9 cellular contexts compared by ENCODE assay signal in the genomic region with DNA sequence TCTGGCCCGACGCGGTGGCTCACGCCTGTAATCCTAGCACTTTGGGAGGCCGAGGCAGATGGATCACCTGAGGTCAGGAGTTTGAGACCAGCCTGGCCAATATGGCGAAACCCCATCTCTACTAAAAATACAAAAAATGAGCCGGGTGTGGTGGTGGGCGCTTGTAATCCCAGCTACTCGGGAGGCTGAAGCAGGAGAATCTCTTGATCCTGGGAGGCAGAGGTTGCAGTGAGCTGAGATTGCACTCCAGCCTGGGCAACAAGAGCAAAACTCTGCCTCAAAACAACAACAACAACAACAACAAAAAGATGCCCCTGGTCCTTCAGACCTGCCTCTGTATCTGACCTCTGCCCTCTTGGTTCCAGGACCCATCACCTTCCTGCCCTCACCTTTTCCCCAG. TPM values are rescaled to one million over a fixed set of nuclear protein-coding genes. Genes with fewer than 3 reads are reported as not detected.
DNase-seq lines count a peak whose midpoint lies in the region; ATAC-seq, FAIRE-seq and TF ChIP-seq lines count a peak whose summit lies in the region.
"Not testable (repeated sequence)": the region's sequence is repeated elsewhere in the genome, so short reads cannot be mapped to it uniquely, and the experiment has no call there.
"Had no signal": no experiment of that assay in that cellular context is flagged by ENCODE, and none has a peak within 500 bp of the region (broad histone marks: within the 10 kb centered on the region; RNA-seq: fewer than 3 reads in every experiment).

No MANE protein-coding gene starts in this region.

- TF ChIP-seq EP300 in H1 (IDR thresholded peaks at IDR 0.05; ENCODE audit: borderline replicate concordance in 1 of 2, low read depth in 2 of 2, low read length in 2 of 2), result not testable (repeated sequence)

- CTCF ChIA-PET in CD4-positive, alpha-beta T cell (lab: Charles Lee), result interaction anchor here (5.5 kb wide), 1 partner anchor 9 kb away, joined by 30 read pairs; no protein-coding TSS in a partner anchor
- CTCF ChIA-PET in H1 (lab: Charles Lee; ENCODE audit: partially characterized antibody), result interaction anchor here (6.7 kb wide), 1 partner anchor 11 kb away, joined by 62 read pairs; no protein-coding TSS in a partner anchor

- not testable (repeated sequence) for H4K91ac ChIP-seq in H1 (replicated peaks; ENCODE audit: insufficient read length, low read length)

- not testable (repeated sequence) for TF ChIP-seq POLR2A in H1 (IDR thresholded peaks at IDR 0.05; ENCODE audit: control extremely low read depth in 1 of 2, low read depth in 2 of 2, low read length in 2 of 2)

- not testable (repeated sequence) for TF ChIP-seq CTCF in CD4-positive, alpha-beta T cell (IDR thresholded peaks at IDR 0.05); H1 (IDR thresholded peaks at IDR 0.05; ENCODE audit: control extremely low read depth in 1 of 3, insufficient read depth in 1 of 3, low read depth in 1 of 3, low read length in 3 of 3); neural progenitor cell (IDR thresholded peaks at IDR 0.05); thoracic aorta (IDR thresholded peaks at IDR 0.05)

- H3K4me1 ChIP-seq in H1 (replicated peaks in 1 of 4; ENCODE audit: control insufficient read depth in 3 of 4, insufficient read depth in 4 of 4, low read length in 3 of 4); iPS-15b (ENCODE audit: control insufficient read depth, insufficient read depth, low read length); neural progenitor cell: not testable (repeated sequence)
- peaks cover 19 to 50% of the 10 kb centered on the region in 2 donors for H3K4me1 ChIP-seq in thoracic aorta (ENCODE audit: control insufficient read depth in 1 of 2, low read depth in 2 of 2)

- H3K4me3 ChIP-seq in H1 (ENCODE audit: extremely low read depth in 1 of 4, insufficient read depth in 2 of 4, low read depth in 3 of 4, low read length in 4 of 4) (peak overlapping the region; percentile 82 to 91 (median 88); a peak in 5 of 8 replicates), iPS-15b (ENCODE audit: low read depth, low read length) (peak overlapping the region; percentile 99), neural progenitor cell (peak overlapping the region; percentile 82), thoracic aorta (peak overlapping the region; percentile 96)

- H2AFZ ChIP-seq in H1 (ENCODE audit: low read length); neural progenitor cell (replicated peaks): not testable (repeated sequence)

- not testable (repeated sequence) for H2BK15ac ChIP-seq in H1 (ENCODE audit: low read length)

- H3K23ac ChIP-seq in H1 (ENCODE audit: insufficient read length), result not testable (repeated sequence)

- H3K27me3 ChIP-seq in CD4-positive, alpha-beta T cell (ENCODE audit: control insufficient read depth, insufficient read depth, low read length); H1 (replicated peaks in 1 of 4; ENCODE audit: control insufficient read depth in 3 of 4, extremely low read depth in 1 of 4, insufficient read depth in 3 of 4, low read length in 3 of 4); iPS-15b (ENCODE audit: control insufficient read depth, insufficient read depth, low read length); neural progenitor cell; thoracic aorta (replicated peaks; ENCODE audit: insufficient read depth): not testable (repeated sequence)

- H3K79me1 ChIP-seq in H1 (ENCODE audit: low read depth, low read length), result not testable (repeated sequence)

- DNase-seq in CD4-positive, alpha-beta T cell; T-helper 2 cell treated with Interferon-gamma antibody and Interleukin-4, amounts not matched to agents 5 μg/mL and 100 μg/mL, for 36 hours (ENCODE audit: low spot score); activated naive CD8-positive, alpha-beta T cell treated with anti-CD3 and anti-CD28 coated beads for 36 hours; H1 (ENCODE audit: low read depth in 1 of 2, low spot score in 2 of 2); neural progenitor cell (ENCODE audit: low spot score); thoracic aorta (ENCODE audit: low spot score): not testable (repeated sequence)

- H4K5ac ChIP-seq in H1 (ENCODE audit: insufficient read length, low read depth, low read length), result not testable (repeated sequence)

- not testable (repeated sequence) for H3K4ac ChIP-seq in H1 (replicated peaks; ENCODE audit: insufficient read length, low read depth, low read length)

- H3K79me2 ChIP-seq in H1 (ENCODE audit: control insufficient read depth in 1 of 2, insufficient read depth in 2 of 2, low read length in 2 of 2) (peaks cover 4 to 27% of the 10 kb centered on the region in 2 experiments; a peak in 3 of 4 replicates), neural progenitor cell (ENCODE audit: low read depth) (peaks cover 34% of the 10 kb centered on the region)

- WGBS in H1 (ENCODE audit: extremely low coverage in 1 of 2, insufficient coverage in 1 of 2, insufficient read length in 1 of 2, insufficient replicate concordance in 2 of 2, low coverage in 1 of 2, low lambda C conversion rate in 2 of 2, missing lambda C conversion rate in 1 of 2), 2 experiments, result 96% methylated on average over 9 of the region's 9 CpGs; no CpG with 5 or more reads in 1 of the 2 experiments

- not testable (repeated sequence) for H3K56ac ChIP-seq in H1 (replicated peaks; ENCODE audit: insufficient read length, low read depth, low read length)

- not testable (repeated sequence) for FAIRE-seq in H1 (lab: Jason Lieb, UNC)

- not testable (repeated sequence) for H2BK20ac ChIP-seq in H1 (ENCODE audit: low read length)

- ATAC-seq in CD4-positive, alpha-beta T cell (ENCODE audit: poor library complexity); thoracic aorta (ENCODE audit: insufficient number of reproducible peaks, low FRiP score, low read depth): not testable (repeated sequence)

- peak overlapping the region; percentile 88 for H3K27ac Mint-ChIP-seq in CD4-positive, alpha-beta T cell
- peak overlapping the region; percentile 91 to 95 (median 94) for H3K27ac Mint-ChIP-seq in IgD-negative memory B cell
- peak overlapping the region; percentile 63 for H3K27ac Mint-ChIP-seq in T-helper 2 cell treated with Interferon-gamma antibody and Interleukin-4, amounts not matched to agents 5 μg/mL and 100 μg/mL, for 36 hours
- H3K27ac Mint-ChIP-seq in activated naive CD8-positive, alpha-beta T cell treated with anti-CD3 and anti-CD28 coated beads for 36 hours, result peak overlapping the region; percentile 89
- not testable (repeated sequence) for H3K27ac Mint-ChIP-seq in neural progenitor cell

- H3K36me3 ChIP-seq in H1 (ENCODE audit: control insufficient read depth in 2 of 4, insufficient read depth in 4 of 4, low read length in 3 of 4) (peaks cover 3 to 36% (median 5%) of the 10 kb centered on the region in 4 experiments; a peak in 5 of 8 replicates), iPS-15b (ENCODE audit: control insufficient read depth, insufficient read depth, low read length) (peaks cover 24% of the 10 kb centered on the region), thoracic aorta (peaks cover 20% of the 10 kb centered on the region)
- H3K36me3 ChIP-seq in neural progenitor cell, result not testable (repeated sequence)

- peak overlapping the region; percentile 67 to 81 for H3K4me2 ChIP-seq in H1 (ENCODE audit: insufficient read depth in 1 of 2, low read depth in 2 of 2, low read length in 2 of 2)
- H3K4me2 ChIP-seq in neural progenitor cell, result peak overlapping the region; percentile 83

- H3K9me3 Mint-ChIP-seq in CD4-positive, alpha-beta T cell; IgD-negative memory B cell; T-helper 2 cell treated with Interferon-gamma antibody and Interleukin-4, amounts not matched to agents 5 μg/mL and 100 μg/mL, for 36 hours; activated naive CD8-positive, alpha-beta T cell treated with anti-CD3 and anti-CD28 coated beads for 36 hours; neural progenitor cell: not testable (repeated sequence)

- not testable (repeated sequence) for H2BK5ac ChIP-seq in H1 (ENCODE audit: low read depth, low read length)

- H3K27me3 Mint-ChIP-seq in CD4-positive, alpha-beta T cell; IgD-negative memory B cell; T-helper 2 cell treated with Interferon-gamma antibody and Interleukin-4, amounts not matched to agents 5 μg/mL and 100 μg/mL, for 36 hours (ENCODE audit: low read depth); activated naive CD8-positive, alpha-beta T cell treated with anti-CD3 and anti-CD28 coated beads for 36 hours; neural progenitor cell (ENCODE audit: insufficient read depth, low read depth): not testable (repeated sequence)

- H3K14ac ChIP-seq in H1 (ENCODE audit: insufficient read length), result not testable (repeated sequence)

- intact Hi-C loops in CD4-positive, alpha-beta T cell (cut with DNase I, micrococcal nuclease), result not testable (repeated sequence)

- H3K4me1 Mint-ChIP-seq in CD4-positive, alpha-beta T cell (ENCODE audit: low read depth), result peaks cover 19% of the 10 kb centered on the region
- peaks cover 6 to 23% (median 13%) of the 10 kb centered on the region in 3 donors for H3K4me1 Mint-ChIP-seq in IgD-negative memory B cell
- peaks cover 21% of the 10 kb centered on the region for H3K4me1 Mint-ChIP-seq in T-helper 2 cell treated with Interferon-gamma antibody and Interleukin-4, amounts not matched to agents 5 μg/mL and 100 μg/mL, for 36 hours (ENCODE audit: low read depth)
- peaks cover 30% of the 10 kb centered on the region for H3K4me1 Mint-ChIP-seq in activated naive CD8-positive, alpha-beta T cell treated with anti-CD3 and anti-CD28 coated beads for 36 hours
- H3K4me1 Mint-ChIP-seq in neural progenitor cell, result peaks cover 16% of the 10 kb centered on the region

- POLR2A ChIA-PET in CD4-positive, alpha-beta T cell (lab: Charles Lee), result interaction anchor here (1.8 to 2.4 kb wide), 2 partner anchors 10 kb away, joined by 6 to 9 read pairs; a partner anchor contains a TSS
- POLR2A ChIA-PET in H1 (lab: Charles Lee; ENCODE audit: partially characterized antibody), result interaction anchor here (1.1 to 8.1 kb wide), 16 partner anchors 7 to 148 kb away, joined by 3 to 71 read pairs (median 4); a partner anchor contains a TSS

- not testable (repeated sequence) for H2BK12ac ChIP-seq in H1 (ENCODE audit: low read depth, low read length)

- peaks cover 59% of the 10 kb centered on the region for H3F3A ChIP-seq in neural progenitor cell (ENCODE audit: low read depth)

- not testable (repeated sequence) for H3K27ac ChIP-seq in CD4-positive, alpha-beta T cell (ENCODE audit: low read depth, low read length); H1 (ENCODE audit: low read depth, low read length); neural progenitor cell
- H3K27ac ChIP-seq in thoracic aorta, result peak overlapping the region; percentile 92 to 95

- not testable (repeated sequence) for H4K20me1 ChIP-seq in H1 (replicated peaks in 1 of 2; ENCODE audit: control insufficient read depth in 1 of 2, insufficient read depth in 2 of 2, low read length in 2 of 2)
- H4K20me1 ChIP-seq in neural progenitor cell (ENCODE audit: low read depth), result peaks cover 15% of the 10 kb centered on the region

- peak overlapping the region; percentile 84 for H3K4me3 Mint-ChIP-seq in CD4-positive, alpha-beta T cell
- H3K4me3 Mint-ChIP-seq in IgD-negative memory B cell, result peak overlapping the region; percentile 67 to 97 (median 85)
- H3K4me3 Mint-ChIP-seq in T-helper 2 cell treated with Interferon-gamma antibody and Interleukin-4, amounts not matched to agents 5 μg/mL and 100 μg/mL, for 36 hours, result peak overlapping the region; percentile 80
- peak overlapping the region; percentile 79 for H3K4me3 Mint-ChIP-seq in activated naive CD8-positive, alpha-beta T cell treated with anti-CD3 and anti-CD28 coated beads for 36 hours
- peak overlapping the region; percentile 88 for H3K4me3 Mint-ChIP-seq in neural progenitor cell

- not testable (repeated sequence) for H2BK120ac ChIP-seq in H1 (replicated peaks; ENCODE audit: low read depth, low read length)

- H3K23me2 ChIP-seq in H1 (ENCODE audit: low read depth, low read length), result not testable (repeated sequence)

- not testable (repeated sequence) for TF ChIP-seq RAD21 in H1 (IDR thresholded peaks at IDR 0.05 in 1 of 2, conservative IDR thresholded peaks at IDR 0.05 in 1 of 2; ENCODE audit: low read depth in 2 of 2, low read length in 2 of 2)

- not testable (repeated sequence) for H3K9me3 ChIP-seq in CD4-positive, alpha-beta T cell (ENCODE audit: control insufficient read depth, low read length); H1 (ENCODE audit: insufficient read depth in 2 of 2, low read depth in 1 of 2, low read length in 1 of 2); iPS-15b (ENCODE audit: control insufficient read depth, insufficient read depth, low read length); neural progenitor cell (ENCODE audit: low read depth); thoracic aorta

- H3K9ac ChIP-seq in H1 (replicated peaks in 1 of 4; ENCODE audit: extremely low read depth in 1 of 4, low read depth in 3 of 4, low read length in 3 of 4) (peak overlapping the region in 1 of 4 experiments; percentile 58; a peak in 1 of 7 replicates), iPS-15b (ENCODE audit: low read depth, low read length) (peak overlapping the region; percentile 97)
- H3K9ac ChIP-seq in neural progenitor cell, result not testable (repeated sequence)

- H4K8ac ChIP-seq in H1 (ENCODE audit: extremely low read depth, insufficient read depth, low read length), result not testable (repeated sequence)

- H2AK5ac ChIP-seq in H1 (ENCODE audit: low read depth, low read length), result not testable (repeated sequence)

- H3K36me3 Mint-ChIP-seq in CD4-positive, alpha-beta T cell (ENCODE audit: low read depth), result peaks cover 45% of the 10 kb centered on the region
- H3K36me3 Mint-ChIP-seq in IgD-negative memory B cell, neural progenitor cell: not testable (repeated sequence)
- peaks cover 40% of the 10 kb centered on the region for H3K36me3 Mint-ChIP-seq in T-helper 2 cell treated with Interferon-gamma antibody and Interleukin-4, amounts not matched to agents 5 μg/mL and 100 μg/mL, for 36 hours (ENCODE audit: low read depth)
- H3K36me3 Mint-ChIP-seq in activated naive CD8-positive, alpha-beta T cell treated with anti-CD3 and anti-CD28 coated beads for 36 hours, result peaks cover 39% of the 10 kb centered on the region

- H3K18ac ChIP-seq in H1 (ENCODE audit: extremely low read depth, low read length), result not testable (repeated sequence)

RNA-seq across cellular contexts. Expression of a gene that starts 1.4 kb away (rescaled TPM):
- total RNA-seq in CD4-positive, alpha-beta T cell, result 10 to 100 TPM; 12.1 to 12.8 TPM
- polyA plus RNA-seq in IgD-negative memory B cell (84.1 TPM), H1 (2011; rRNA removed) (42.6 and 58.5 TPM in 2 replicates)
- 10 to 100 TPM; 37.1 to 37.8 TPM for total RNA-seq in activated naive CD8-positive, alpha-beta T cell treated with anti-CD3 and anti-CD28 coated beads for 36 hours
- 42.2 and 45.5 TPM in 2 replicates for total RNA-seq in H1 (2021; fragmentation: NEBNext Ultra II Directional; extraction: Animal tissue kit (Norgen Biotek cat#: 25700))
- polyA plus RNA-seq in H1 (2011; cell fraction: cytosol; rRNA removed), result 69.9 TPM
- polyA plus RNA-seq in H1 (2011; cell fraction: nucleus; rRNA removed), result 48.3 TPM
- polyA plus RNA-seq in H1 (2012, experiment 1 of 2), result 29.8 to 63.8 TPM (median 59.7 TPM) in 4 replicates
- polyA plus RNA-seq in H1 (2012, experiment 2 of 2), result 33.7 TPM
- polyA plus RNA-seq in H1 (2013, experiment 1 of 2), result 51.0 TPM
- 51.7 TPM for polyA plus RNA-seq in H1 (2013, experiment 2 of 2)
- 3.9 and 4.2 TPM in 2 replicates for polyA minus RNA-seq in H1 (2011; rRNA and poly(A)+ RNA removed)
- polyA minus RNA-seq in H1 (2011; cell fraction: cytosol; rRNA and poly(A)+ RNA removed), result 18.5 TPM
- polyA minus RNA-seq in H1 (2011; cell fraction: nucleus; rRNA and poly(A)+ RNA removed), result 9.9 TPM
- total RNA-seq in neural progenitor cell (ENCODE audit: low replicate concordance) (17.1 and 42.2 TPM in 2 replicates), thoracic aorta (10 to 100 TPM; 30.2 to 42.8 TPM)

RNA-seq across cellular contexts. Expression of a gene that starts 9.9 kb away (rescaled TPM):
- total RNA-seq in CD4-positive, alpha-beta T cell, result 10 to 100 TPM; 90.0 to 92.7 TPM
- 132 TPM for polyA plus RNA-seq in IgD-negative memory B cell
- total RNA-seq in activated naive CD8-positive, alpha-beta T cell treated with anti-CD3 and anti-CD28 coated beads for 36 hours, result 100 to 1,000 TPM; 176 to 181 TPM
- total RNA-seq in H1 (2021; fragmentation: NEBNext Ultra II Directional; extraction: Animal tissue kit (Norgen Biotek cat#: 25700)), result 73.3 and 76.1 TPM in 2 replicates
- 40.0 and 80.1 TPM in 2 replicates for polyA plus RNA-seq in H1 (2011; rRNA removed)
- 55.5 TPM for polyA plus RNA-seq in H1 (2011; cell fraction: cytosol; rRNA removed)
- polyA plus RNA-seq in H1 (2011; cell fraction: nucleus; rRNA removed), result 103 TPM
- polyA plus RNA-seq in H1 (2012, experiment 1 of 2), result 80.4 to 113 TPM (median 97.5 TPM) in 4 replicates
- 81.2 TPM for polyA plus RNA-seq in H1 (2012, experiment 2 of 2)
- 109 TPM for polyA plus RNA-seq in H1 (2013, experiment 1 of 2)
- 104 TPM for polyA plus RNA-seq in H1 (2013, experiment 2 of 2)
- polyA minus RNA-seq in H1 (2011; rRNA and poly(A)+ RNA removed), result 20.4 and 29.3 TPM in 2 replicates
- 60.7 TPM for polyA minus RNA-seq in H1 (2011; cell fraction: cytosol; rRNA and poly(A)+ RNA removed)
- polyA minus RNA-seq in H1 (2011; cell fraction: nucleus; rRNA and poly(A)+ RNA removed), result 34.6 TPM
- 37.7 and 54.9 TPM in 2 replicates for total RNA-seq in neural progenitor cell (ENCODE audit: low replicate concordance)
- total RNA-seq in thoracic aorta, result 100 to 1,000 TPM; 116 to 130 TPM

RNA-seq across cellular contexts. Expression of a gene that starts 13.8 kb away (rescaled TPM):
- total RNA-seq in CD4-positive, alpha-beta T cell, result not detected
- polyA plus RNA-seq in IgD-negative memory B cell (not detected), H1 (2011; rRNA removed) (0.13 and 0.14 TPM in 2 replicates)
- not detected for total RNA-seq in activated naive CD8-positive, alpha-beta T cell treated with anti-CD3 and anti-CD28 coated beads for 36 hours
- total RNA-seq in H1 (2021; fragmentation: NEBNext Ultra II Directional; extraction: Animal tissue kit (Norgen Biotek cat#: 25700)), result 0.17 and 0.25 TPM in 2 replicates
- polyA plus RNA-seq in H1 (2011; cell fraction: cytosol; rRNA removed), result 0.23 TPM
- 0.29 TPM for polyA plus RNA-seq in H1 (2011; cell fraction: nucleus; rRNA removed)
- 0.25 to 0.41 TPM (median 0.35 TPM) in 4 replicates for polyA plus RNA-seq in H1 (2012, experiment 1 of 2)
- polyA plus RNA-seq in H1 (2012, experiment 2 of 2), result not detected
- 0.20 TPM for polyA plus RNA-seq in H1 (2013, experiment 1 of 2)
- 0.18 TPM for polyA plus RNA-seq in H1 (2013, experiment 2 of 2)
- polyA minus RNA-seq in H1 (2011; rRNA and poly(A)+ RNA removed), result 0.32 TPM in 2 replicates
- polyA minus RNA-seq in H1 (2011; cell fraction: cytosol; rRNA and poly(A)+ RNA removed), result not detected
- not detected for polyA minus RNA-seq in H1 (2011; cell fraction: nucleus; rRNA and poly(A)+ RNA removed)
- total RNA-seq in neural progenitor cell (ENCODE audit: low replicate concordance) (0.06 and 0.07 TPM in 2 replicates), thoracic aorta (not detected)
- total RNA-seq: H7 had no signal

RNA-seq across cellular contexts. Expression of a gene that starts 17.2 kb away (rescaled TPM):
- 100 to 1,000 TPM; 558 to 559 TPM for total RNA-seq in CD4-positive, alpha-beta T cell
- polyA plus RNA-seq in IgD-negative memory B cell (158 TPM), H1 (2011; rRNA removed) (418 and 591 TPM in 2 replicates)
- 100 to 1,000 TPM; 673 to 688 TPM for total RNA-seq in activated naive CD8-positive, alpha-beta T cell treated with anti-CD3 and anti-CD28 coated beads for 36 hours
- total RNA-seq in H1 (2021; fragmentation: NEBNext Ultra II Directional; extraction: Animal tissue kit (Norgen Biotek cat#: 25700)), result 1,155 and 1,177 TPM in 2 replicates
- 688 TPM for polyA plus RNA-seq in H1 (2011; cell fraction: cytosol; rRNA removed)
- 550 TPM for polyA plus RNA-seq in H1 (2011; cell fraction: nucleus; rRNA removed)
- 1,095 to 1,152 TPM (median 1,124 TPM) in 4 replicates for polyA plus RNA-seq in H1 (2012, experiment 1 of 2)
- 936 TPM for polyA plus RNA-seq in H1 (2012, experiment 2 of 2)
- polyA plus RNA-seq in H1 (2013, experiment 1 of 2), result 1,404 TPM
- polyA plus RNA-seq in H1 (2013, experiment 2 of 2), result 1,687 TPM
- 818 and 963 TPM in 2 replicates for polyA minus RNA-seq in H1 (2011; rRNA and poly(A)+ RNA removed)
- 466 TPM for polyA minus RNA-seq in H1 (2011; cell fraction: cytosol; rRNA and poly(A)+ RNA removed)
- 318 TPM for polyA minus RNA-seq in H1 (2011; cell fraction: nucleus; rRNA and poly(A)+ RNA removed)
- total RNA-seq in neural progenitor cell (ENCODE audit: low replicate concordance) (437 and 569 TPM in 2 replicates), thoracic aorta (100 to 1,000 TPM; 415 to 467 TPM)

RNA-seq across cellular contexts. Expression of a gene that starts 22.1 kb away (rescaled TPM):
- total RNA-seq in CD4-positive, alpha-beta T cell, result 10 to 100 TPM; 17.2 TPM
- polyA plus RNA-seq in IgD-negative memory B cell (56.8 TPM), H1 (2011; rRNA removed) (61.0 and 100 TPM in 2 replicates)
- total RNA-seq in activated naive CD8-positive, alpha-beta T cell treated with anti-CD3 and anti-CD28 coated beads for 36 hours, result 100 to 1,000 TPM; 166 to 167 TPM
- 103 and 108 TPM in 2 replicates for total RNA-seq in H1 (2021; fragmentation: NEBNext Ultra II Directional; extraction: Animal tissue kit (Norgen Biotek cat#: 25700))
- polyA plus RNA-seq in H1 (2011; cell fraction: cytosol; rRNA removed), result 56.1 TPM
- polyA plus RNA-seq in H1 (2011; cell fraction: nucleus; rRNA removed), result 120 TPM
- polyA plus RNA-seq in H1 (2012, experiment 1 of 2), result 94.6 to 115 TPM (median 113 TPM) in 4 replicates
- 120 TPM for polyA plus RNA-seq in H1 (2012, experiment 2 of 2)
- 66.3 TPM for polyA plus RNA-seq in H1 (2013, experiment 1 of 2)
- 62.2 TPM for polyA plus RNA-seq in H1 (2013, experiment 2 of 2)
- 28.3 and 36.2 TPM in 2 replicates for polyA minus RNA-seq in H1 (2011; rRNA and poly(A)+ RNA removed)
- polyA minus RNA-seq in H1 (2011; cell fraction: cytosol; rRNA and poly(A)+ RNA removed), result 33.0 TPM
- 41.7 TPM for polyA minus RNA-seq in H1 (2011; cell fraction: nucleus; rRNA and poly(A)+ RNA removed)
- total RNA-seq in neural progenitor cell (ENCODE audit: low replicate concordance) (21.4 and 51.6 TPM in 2 replicates), thoracic aorta (10 to 100 TPM; 31.8 to 76.8 TPM)
